In genomic region chr2:149587950-149588487, GRCh38 we compare ENCODE assay signal across 8 cellular contexts. TPM values are rescaled to one million over a fixed set of nuclear protein-coding genes. Genes with fewer than 3 reads are reported as not detected.
DNase-seq lines count a peak whose midpoint lies in the region; ATAC-seq and TF ChIP-seq lines count a peak whose summit lies in the region.

No MANE protein-coding gene starts in this region.

- peak overlapping the region; percentile 100 for H3K27ac Mint-ChIP-seq in activated CD4-positive, alpha-beta T cell treated with anti-CD3 and anti-CD28 coated beads, Interleukin-2, amount 10 ng/mL, durations not matched to agents 24 days and 14 days

- intact Hi-C loops in activated CD4-positive, alpha-beta T cell treated with anti-CD3 and anti-CD28 coated beads, Interleukin-2, amount 10 ng/mL, durations not matched to agents 24 days and 14 days (cut with micrococcal nuclease): loop anchor here (2.0 to 10.0 kb wide), 2 partner anchors 1701 to 1743 kb away; partner anchors contain the start of genes ACVR2A and NMI
- intact Hi-C loops in testis (cut with DNase I; ENCODE audit: low total_unique reads): no loop called here

- ATAC-seq in HG02981 (IDR thresholded peaks at IDR 0.05; ENCODE audit: unreplicated experiment): peak; percentile 23

- no peak for TF ChIP-seq POLR2A in testis (IDR thresholded peaks at IDR 0.05)

- no peak for DNase-seq in activated CD4-positive, alpha-beta T cell treated with anti-CD3 and anti-CD28 coated beads, Interleukin-2, amount 10 ng/mL, durations not matched to agents 24 days and 14 days
- no peak for DNase-seq in activated CD4-positive, alpha-beta T cell treated with anti-CD3 and anti-CD28 coated beads for 1 hour
- DNase-seq in testis (no peak), NCI-H2081 (lab: John Stamatoyannopoulos, UW) (no peak), NCI-H1048 (lab: John Stamatoyannopoulos, UW) (no peak)

- 21 to 40% methylated on average over 10 of the region's 10 CpGs for WGBS in testis, 2 donors

- H3K4me1 Mint-ChIP-seq in activated CD4-positive, alpha-beta T cell treated with anti-CD3 and anti-CD28 coated beads, Interleukin-2, amount 10 ng/mL, durations not matched to agents 24 days and 14 days: peaks cover 29% of the 10 kb centered on the region

- H3K36me3 ChIP-seq in testis (ENCODE audit: low read depth, missing control alignments): no peaks in the 10 kb centered on the region

- peaks cover 12% of the 10 kb centered on the region for H3K4me1 ChIP-seq in testis

- TF ChIP-seq CTCF in WI38 (IDR thresholded peaks at IDR 0.05; ENCODE audit: low read depth, low read length) (no peak), testis (IDR thresholded peaks at IDR 0.05) (no peak)

- H3K36me3 Mint-ChIP-seq in activated CD4-positive, alpha-beta T cell treated with anti-CD3 and anti-CD28 coated beads, Interleukin-2, amount 10 ng/mL, durations not matched to agents 24 days and 14 days (ENCODE audit: low read depth): peaks cover 31% of the 10 kb centered on the region

- no peaks in the 10 kb centered on the region for H3K9me3 Mint-ChIP-seq in activated CD4-positive, alpha-beta T cell treated with anti-CD3 and anti-CD28 coated beads, Interleukin-2, amount 10 ng/mL, durations not matched to agents 24 days and 14 days

- H3K4me3 ChIP-seq in WI38 (ENCODE audit: low read depth, low read length) (peak overlapping the region; percentile 81), iPS-18c (ENCODE audit: insufficient read depth, low read depth, low read length) (peak overlapping the region; percentile 91; the same call in 1 of the 2 replicates), testis (peak overlapping the region; percentile 69 to 77)

- H3K9me3 ChIP-seq in iPS-18c (ENCODE audit: control insufficient read depth, insufficient read depth, low read length) (no peaks in the 10 kb centered on the region), testis (no peaks in the 10 kb centered on the region)

- H3K27ac ChIP-seq in testis: peak overlapping the region; percentile 87 to 94

- peak overlapping the region; percentile 97 for H3K4me3 Mint-ChIP-seq in activated CD4-positive, alpha-beta T cell treated with anti-CD3 and anti-CD28 coated beads, Interleukin-2, amount 10 ng/mL, durations not matched to agents 24 days and 14 days

- peaks cover 26% of the 10 kb centered on the region for H3K27me3 Mint-ChIP-seq in activated CD4-positive, alpha-beta T cell treated with anti-CD3 and anti-CD28 coated beads, Interleukin-2, amount 10 ng/mL, durations not matched to agents 24 days and 14 days

- H3K27me3 ChIP-seq in testis: no peaks in the 10 kb centered on the region

RNA-seq across cellular contexts. Expression of gene MMADHC, which starts 0.4 kb away (rescaled TPM):
- 131 and 136 TPM in 2 replicates for total RNA-seq in activated CD4-positive, alpha-beta T cell treated with anti-CD3 and anti-CD28 coated beads, Interleukin-2, amount 10 ng/mL, durations not matched to agents 24 days and 14 days
- 10 to 100 TPM; 46.2 to 55.3 TPM for total RNA-seq in testis
- 133 TPM for polyA plus RNA-seq in testis (ENCODE audit: insufficient read depth, low read depth, low replicate concordance)
